Comparison of ENCODE assay signal across 8 cellular contexts in the genomic region with DNA sequence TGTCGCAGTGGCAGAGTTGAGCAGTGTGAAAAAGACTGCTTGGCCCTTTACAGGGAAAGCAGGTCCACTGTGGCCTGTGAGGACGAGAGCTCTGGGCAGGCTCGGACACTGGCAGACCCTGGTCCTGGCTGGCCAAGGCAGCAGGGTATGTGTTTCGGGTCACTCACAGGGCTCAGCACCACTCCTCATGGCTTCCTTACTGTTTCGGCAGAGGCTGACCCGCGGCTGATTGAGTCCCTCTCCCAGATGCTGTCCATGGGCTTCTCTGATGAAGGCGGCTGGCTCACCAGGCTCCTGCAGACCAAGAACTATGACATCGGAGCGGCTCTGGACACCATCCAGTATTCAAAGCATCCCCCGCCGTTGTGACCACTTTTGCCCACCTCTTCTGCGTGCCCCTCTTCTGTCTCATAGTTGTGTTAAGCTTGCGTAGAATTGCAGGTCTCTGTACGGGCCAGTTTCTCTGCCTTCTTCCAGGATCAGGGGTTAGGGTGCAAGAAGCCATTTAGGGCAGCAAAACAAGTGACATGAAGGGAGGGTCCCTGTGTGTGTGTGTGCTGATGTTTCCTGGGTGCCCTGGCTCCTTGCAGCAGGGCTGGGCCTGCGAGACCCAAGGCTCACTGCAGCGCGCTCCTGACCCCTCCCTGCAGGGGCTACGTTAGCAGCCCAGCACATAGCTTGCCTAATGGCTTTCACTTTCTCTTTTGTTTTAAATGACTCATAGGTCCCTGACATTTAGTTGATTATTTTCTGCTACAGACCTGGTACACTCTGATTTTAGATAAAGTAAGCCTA. TPM values are rescaled to one million over a fixed set of nuclear protein-coding genes. Genes with fewer than 3 reads are reported as not detected.
DNase-seq lines count a peak whose midpoint lies in the region; ATAC-seq and TF ChIP-seq lines count a peak whose summit lies in the region.

No MANE protein-coding gene starts in this region.

- no peak overlapping the region for H3K27ac Mint-ChIP-seq in progenitor cell of endocrine pancreas

- peaks cover 40% of the 10 kb centered on the region for H3K36me3 Mint-ChIP-seq in progenitor cell of endocrine pancreas (ENCODE audit: insufficient read depth)

- peaks cover 44% of the 10 kb centered on the region for H3F3A ChIP-seq in SK-N-SH (replicated peaks; ENCODE audit: insufficient read depth)

- TF ChIP-seq CTCF in SK-N-SH (IDR thresholded peaks at IDR 0.05): no peak
- TF ChIP-seq CTCF in mammary epithelial cell (conservative IDR thresholded peaks at IDR 0.05 in 1 of 2, IDR thresholded peaks at IDR 0.05 in 1 of 2; ENCODE audit: extremely low read depth in 1 of 2, insufficient read depth in 1 of 2, low read depth in 1 of 2, low read length in 2 of 2): no peak
- no peak for TF ChIP-seq CTCF in osteoblast (IDR thresholded peaks at IDR 0.05; ENCODE audit: extremely low read depth, low read depth, low read length)
- no peak for TF ChIP-seq CTCF in progenitor cell of endocrine pancreas (IDR thresholded peaks at IDR 0.05; ENCODE audit: unreplicated experiment)

- POLR2A ChIA-PET in SK-N-SH (lab: Yijun Ruan, JAX): interaction anchor here (1.9 kb wide), 1 partner anchor 11 kb away, joined by 7 read pairs; no protein-coding TSS in a partner anchor

- H3K4me2 ChIP-seq in SK-N-SH (no peak overlapping the region), mammary epithelial cell (ENCODE audit: insufficient read depth, low read depth, low read length) (no peak overlapping the region), osteoblast (ENCODE audit: insufficient read depth, low read length) (no peak overlapping the region)

- BruUV-seq in mammary epithelial cell (replicated peaks; lab: Mats Ljungman, UMichigan): TSS peak; percentile 60

- 92% methylated on average over 14 of the region's 19 CpGs for WGBS in SK-N-SH (ENCODE audit: low lambda C conversion rate)
- WGBS in mammary epithelial cell (ENCODE audit: low coverage, missing lambda C conversion rate): 94% methylated on average over 14 of the region's 19 CpGs

- H3K27ac ChIP-seq in SK-N-SH (ENCODE audit: low read depth in 2 of 2, low read length in 1 of 2): peak overlapping the region in 1 of 2 experiments; percentile 39; a peak in 2 of 4 replicates
- no peak overlapping the region for H3K27ac ChIP-seq in mammary epithelial cell (ENCODE audit: insufficient read depth, low read depth, low read length)
- H3K27ac ChIP-seq in osteoblast (ENCODE audit: low read depth, low read length): peak overlapping the region; percentile 3

- TF ChIP-seq RAD21 in SK-N-SH (IDR thresholded peaks at IDR 0.05; ENCODE audit: low read length): no peak

- DNase-seq in SK-N-SH (no peak), mammary epithelial cell (no peak), osteoblast (ENCODE audit: insufficient read length, low spot score, missing footprints) (peak; percentile 89), hypothalamus (lab: John Stamatoyannopoulos, UW) (no peak), dedifferentiated amniotic fluid mesenchymal stem cell (ENCODE audit: extremely low spot score) (no peak), progenitor cell of endocrine pancreas (ENCODE audit: low spot score, unreplicated experiment) (no peak), COLO829 (ENCODE audit: low spot score) (no peak)

- H3K79me2 ChIP-seq in SK-N-SH (ENCODE audit: insufficient read depth) (peaks cover 4% of the 10 kb centered on the region; the same call in 1 of the 2 replicates), mammary epithelial cell (ENCODE audit: insufficient read depth, low read length) (peaks cover 3% of the 10 kb centered on the region), osteoblast (ENCODE audit: insufficient read depth, low read length) (peaks cover 9% of the 10 kb centered on the region)

- H3K9me2 ChIP-seq in SK-N-SH: no peaks in the 10 kb centered on the region

- H3K9me3 ChIP-seq in SK-N-SH (no peaks in the 10 kb centered on the region), mammary epithelial cell (replicated peaks; ENCODE audit: insufficient read depth, low read length) (no peaks in the 10 kb centered on the region), osteoblast (ENCODE audit: low read depth, low read length) (no peaks in the 10 kb centered on the region)

- no peaks in the 10 kb centered on the region for H3K27me3 ChIP-seq in SK-N-SH (ENCODE audit: insufficient read depth)
- H3K27me3 ChIP-seq in mammary epithelial cell (ENCODE audit: insufficient read depth, low read length): no peaks in the 10 kb centered on the region
- H3K27me3 ChIP-seq in osteoblast (ENCODE audit: insufficient read depth, low read length): no peaks in the 10 kb centered on the region

- in situ Hi-C loops in mammary epithelial cell (cut with MboI; ENCODE audit: low sequenced_read_pairs in 2 of 2): no loop called here

- CTCF ChIA-PET in SK-N-SH (lab: Yijun Ruan, JAX): interaction anchor here (0.7 kb wide), 1 partner anchor 10 kb away, joined by 3 read pairs; no protein-coding TSS in a partner anchor
- CTCF ChIA-PET in mammary epithelial cell (lab: Charles Lee; ENCODE audit: low non-redundant PET): no interaction called here

- H3K27me3 Mint-ChIP-seq in progenitor cell of endocrine pancreas: no peaks in the 10 kb centered on the region

- H3K36me3 ChIP-seq in SK-N-SH (replicated peaks in 1 of 2; ENCODE audit: control insufficient read depth in 1 of 2, insufficient read depth in 2 of 2, low read length in 1 of 2) (peaks cover 44 to 45% of the 10 kb centered on the region in 2 experiments), mammary epithelial cell (ENCODE audit: insufficient read depth, low read length) (peaks cover 28% of the 10 kb centered on the region), osteoblast (ENCODE audit: insufficient read depth, low read length) (peaks cover 56% of the 10 kb centered on the region)

- H3K9ac ChIP-seq in SK-N-SH (no peak overlapping the region), mammary epithelial cell (ENCODE audit: insufficient read depth, low read length) (no peak overlapping the region)

- peak; percentile 61 for ATAC-seq in GM21367 (IDR thresholded peaks at IDR 0.05; ENCODE audit: unreplicated experiment)

- H3K4me1 Mint-ChIP-seq in progenitor cell of endocrine pancreas (ENCODE audit: low read depth): no peaks in the 10 kb centered on the region

- intact Hi-C loops in mammary epithelial cell (cut with micrococcal nuclease): no loop called here

- H3K4me3 ChIP-seq in SK-N-SH (ENCODE audit: low read depth in 2 of 2, low read length in 1 of 2) (no peak overlapping the region), mammary epithelial cell (replicated peaks in 1 of 3; ENCODE audit: insufficient read depth in 1 of 3, low read depth in 2 of 3, low read length in 3 of 3) (no peak overlapping the region), osteoblast (ENCODE audit: insufficient read depth, low read length) (no peak overlapping the region)

- TF ChIP-seq EP300 in SK-N-SH (IDR thresholded peaks at IDR 0.05; ENCODE audit: borderline replicate concordance in 1 of 2, low read depth in 1 of 2, low read length in 1 of 2): no peak

- no peaks in the 10 kb centered on the region; a peak in 1 of 4 replicates for H3K4me1 ChIP-seq in SK-N-SH (ENCODE audit: control insufficient read depth in 1 of 2, insufficient read depth in 2 of 2, low read depth in 1 of 2, low read length in 1 of 2)
- no peaks in the 10 kb centered on the region for H3K4me1 ChIP-seq in mammary epithelial cell (ENCODE audit: insufficient read depth, low read length)
- no peaks in the 10 kb centered on the region for H3K4me1 ChIP-seq in osteoblast (ENCODE audit: insufficient read depth, low read length)

- H3K4me3 Mint-ChIP-seq in progenitor cell of endocrine pancreas (ENCODE audit: low read depth): no peak overlapping the region

- H4K20me1 ChIP-seq in SK-N-SH (ENCODE audit: insufficient read depth) (peaks cover 31% of the 10 kb centered on the region), mammary epithelial cell (ENCODE audit: insufficient read depth, low read length) (peaks cover 2% of the 10 kb centered on the region), osteoblast (ENCODE audit: insufficient read depth, low read length) (peaks cover 26% of the 10 kb centered on the region)

- H3K9me3 Mint-ChIP-seq in progenitor cell of endocrine pancreas (ENCODE audit: low read depth): no peaks in the 10 kb centered on the region

- H2AFZ ChIP-seq in SK-N-SH (ENCODE audit: low read depth): no peak overlapping the region
- no peak overlapping the region for H2AFZ ChIP-seq in mammary epithelial cell (ENCODE audit: low read depth, low read length)
- no peak overlapping the region for H2AFZ ChIP-seq in osteoblast (ENCODE audit: low read length)

- dilution Hi-C loops in mammary epithelial cell (cut with HindIII; ENCODE audit: low sequenced_read_pairs): no loop called here

TF ChIP-seq in SK-N-SH, 30 proteins besides CTCF, POLR2A, EP300 and RAD21 (continues in another document):
- TF ChIP-seq GABPA (IDR thresholded peaks at IDR 0.05; ENCODE audit: low read depth) (no peak), POLR2AphosphoS5 (IDR thresholded peaks at IDR 0.05; ENCODE audit: low read depth, low read length) (0 out of 2 replicates have a peak, but pooled peaks have one; percentile 15)

RNA-seq across cellular contexts. Expression of a gene that starts 15.7 kb away (rescaled TPM):
- polyA plus RNA-seq in SK-N-SH (2012; rRNA removed) (181 and 185 TPM in 2 replicates), mammary epithelial cell (84.0 TPM)
- 98.5 and 121 TPM in 2 replicates for polyA plus RNA-seq in SK-N-SH (2012; cell fraction: cytosol; rRNA removed)
- 413 and 442 TPM in 2 replicates for polyA plus RNA-seq in SK-N-SH (2012; cell fraction: nucleus; rRNA removed)
- total RNA-seq in mammary epithelial cell (100 to 1,000 TPM; 230 to 379 TPM), osteoblast (826 and 992 TPM in 2 replicates), progenitor cell of endocrine pancreas (113 and 139 TPM in 2 replicates)
- 66.6 TPM for polyA minus RNA-seq in mammary epithelial cell

RNA-seq across cellular contexts. Expression of a gene that starts 22.2 kb away (rescaled TPM):
- polyA plus RNA-seq in SK-N-SH (2012; rRNA removed) (32.8 and 34.9 TPM in 2 replicates), mammary epithelial cell (11.6 TPM)
- polyA plus RNA-seq in SK-N-SH (2012; cell fraction: cytosol; rRNA removed): 12.4 and 13.7 TPM in 2 replicates
- polyA plus RNA-seq in SK-N-SH (2012; cell fraction: nucleus; rRNA removed): 283 and 329 TPM in 2 replicates
- total RNA-seq in mammary epithelial cell (10 to 100 TPM in 1 of 2 donors, 1 to 10 TPM in 1; 9.5 to 20.4 TPM), osteoblast (10.1 and 12.7 TPM in 2 replicates), progenitor cell of endocrine pancreas (61.4 and 63.4 TPM in 2 replicates)
- polyA minus RNA-seq in mammary epithelial cell: 7.5 TPM

RNA-seq across cellular contexts. Expression of a gene that starts 29.8 kb away (rescaled TPM):
- 174 and 190 TPM in 2 replicates for polyA plus RNA-seq in SK-N-SH (2012; rRNA removed)
- polyA plus RNA-seq in SK-N-SH (2012; cell fraction: cytosol; rRNA removed): 120 and 170 TPM in 2 replicates
- 434 and 545 TPM in 2 replicates for polyA plus RNA-seq in SK-N-SH (2012; cell fraction: nucleus; rRNA removed)
- total RNA-seq in mammary epithelial cell: 100 to 1,000 TPM in 1 of 2 donors, 10 to 100 TPM in 1; 88.0 to 143 TPM
- polyA plus RNA-seq in mammary epithelial cell: 157 TPM
- 181 TPM for polyA minus RNA-seq in mammary epithelial cell
- 90.5 and 95.9 TPM in 2 replicates for total RNA-seq in osteoblast
- total RNA-seq in progenitor cell of endocrine pancreas: 159 and 171 TPM in 2 replicates

RNA-seq across cellular contexts. Expression of a gene that starts 42.6 kb away (rescaled TPM):
- polyA plus RNA-seq in SK-N-SH (2012; rRNA removed): 0.34 and 0.43 TPM in 2 replicates
- polyA plus RNA-seq in SK-N-SH (2012; cell fraction: cytosol; rRNA removed): 0.14 TPM in 1 of 2 replicates, not detected in the other
- 0.67 and 0.75 TPM in 2 replicates for polyA plus RNA-seq in SK-N-SH (2012; cell fraction: nucleus; rRNA removed)
- under 1 TPM; 0.50 to 0.82 TPM for total RNA-seq in mammary epithelial cell
- 0.29 TPM for polyA plus RNA-seq in mammary epithelial cell
- polyA minus RNA-seq in mammary epithelial cell: not detected
- total RNA-seq in osteoblast: 1.4 and 1.5 TPM in 2 replicates
- total RNA-seq in progenitor cell of endocrine pancreas: 5.5 and 6.9 TPM in 2 replicates
